ENCODE assay signal across 19 cellular contexts in the genomic region with DNA sequence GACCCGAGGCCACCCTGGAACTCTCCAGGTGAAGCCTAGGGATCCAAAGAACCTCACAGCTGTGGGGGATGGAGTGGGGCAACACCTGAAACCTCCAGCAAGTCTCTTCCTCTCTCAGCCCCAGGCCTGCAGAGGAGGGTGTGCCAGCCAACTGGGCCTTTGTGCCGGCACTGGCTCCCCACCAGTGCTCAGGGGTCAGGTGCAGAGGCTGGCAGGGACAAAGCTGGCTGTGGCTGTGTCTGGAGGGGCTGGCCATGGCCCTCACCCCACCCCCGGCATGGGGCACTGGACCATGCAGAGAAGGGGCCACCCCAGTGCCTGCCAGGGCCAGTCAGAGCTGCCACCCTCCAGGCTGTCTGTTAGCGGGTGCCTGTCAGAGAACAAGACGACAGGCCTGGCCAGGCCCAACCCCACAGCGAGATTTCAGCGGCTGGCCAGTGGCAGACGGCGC. TPM values are rescaled to one million over a fixed set of nuclear protein-coding genes. Genes with fewer than 3 reads are reported as not detected.
DNase-seq lines count a peak whose midpoint lies in the region; ATAC-seq, FAIRE-seq and TF ChIP-seq lines count a peak whose summit lies in the region.
"Had no signal": no experiment of that assay in that cellular context is flagged by ENCODE, and none has a peak within 500 bp of the region (broad histone marks: within the 10 kb centered on the region; RNA-seq: fewer than 3 reads in every experiment).

No MANE protein-coding gene starts in this region.

- H3K4me2 ChIP-seq in keratinocyte (ENCODE audit: control insufficient read depth, extremely low read depth, insufficient read depth, low read depth, low read length), result peak overlapping the region; percentile 61
- no peak overlapping the region for H3K4me2 ChIP-seq in osteoblast (ENCODE audit: insufficient read depth, low read length)

- H3K36me3 ChIP-seq in HUES64 (ENCODE audit: insufficient read depth, low read length), result peaks cover 16% of the 10 kb centered on the region; the same call in 1 of the 2 replicates
- no peaks in the 10 kb centered on the region for H3K36me3 ChIP-seq in keratinocyte (ENCODE audit: control insufficient read depth in 2 of 2, extremely low read depth in 1 of 2, insufficient read depth in 2 of 2, low read length in 2 of 2)
- H3K36me3 ChIP-seq in psoas muscle (ENCODE audit: insufficient read depth in 1 of 2, low read depth in 1 of 2), result no peaks in the 10 kb centered on the region
- no peaks in the 10 kb centered on the region for H3K36me3 ChIP-seq in testis (ENCODE audit: low read depth, missing control alignments)
- no peaks in the 10 kb centered on the region for H3K36me3 ChIP-seq in osteoblast (ENCODE audit: insufficient read depth, low read length)
- no peaks in the 10 kb centered on the region for H3K36me3 ChIP-seq in uterus

- H3K9me3 ChIP-seq in HUES64 (ENCODE audit: insufficient read depth, low read depth, low read length) (no peaks in the 10 kb centered on the region), keratinocyte (ENCODE audit: control insufficient read depth, low read depth, low read length) (no peaks in the 10 kb centered on the region), psoas muscle (no peaks in the 10 kb centered on the region), testis (no peaks in the 10 kb centered on the region), osteoblast (ENCODE audit: low read depth, low read length) (no peaks in the 10 kb centered on the region), uterus (no peaks in the 10 kb centered on the region)

- TF ChIP-seq CTCF in coronary artery (IDR thresholded peaks at IDR 0.05), result no peak
- no peak for TF ChIP-seq CTCF in keratinocyte (optimal IDR thresholded peaks at IDR 0.05 in 1 of 3, IDR thresholded peaks at IDR 0.05 in 1 of 3, conservative IDR thresholded peaks at IDR 0.05 in 1 of 3; ENCODE audit: extremely low read depth in 1 of 3, insufficient read depth in 2 of 3, low read length in 3 of 3)
- no peak for TF ChIP-seq CTCF in psoas muscle (IDR thresholded peaks at IDR 0.05)
- TF ChIP-seq CTCF in testis (IDR thresholded peaks at IDR 0.05), result no peak
- TF ChIP-seq CTCF in osteoblast (IDR thresholded peaks at IDR 0.05; ENCODE audit: extremely low read depth, low read depth, low read length), result no peak
- no peak for TF ChIP-seq CTCF in uterus (IDR thresholded peaks at IDR 0.05)

- no peaks in the 10 kb centered on the region for H3K9me1 ChIP-seq in keratinocyte (ENCODE audit: control insufficient read depth, extremely low read depth, insufficient read depth, low read length)

- no peak for ATAC-seq in psoas muscle
- ATAC-seq: K562 had no signal

- no peak overlapping the region; the same call in 1 of the 2 replicates for H3K9ac ChIP-seq in HUES64 (ENCODE audit: low read depth, low read length)
- no peak overlapping the region for H3K9ac ChIP-seq in keratinocyte (ENCODE audit: control insufficient read depth, extremely low read depth, insufficient read depth, low read length)

- H3K79me2 ChIP-seq in keratinocyte (ENCODE audit: control insufficient read depth, insufficient read depth, low read length) (peaks cover 30% of the 10 kb centered on the region), osteoblast (ENCODE audit: insufficient read depth, low read length) (no peaks in the 10 kb centered on the region)

- no peak for TF ChIP-seq POLR2A in testis (IDR thresholded peaks at IDR 0.05)
- no peak for TF ChIP-seq POLR2A in uterus (IDR thresholded peaks at IDR 0.05)

- FAIRE-seq in keratinocyte (lab: Jason Lieb, UNC), result no peak
- FAIRE-seq: D721Med, K562 had no signal

- dilution Hi-C loops in keratinocyte (cut with MboI; ENCODE audit: extremely low pct_ligation_motif_present, low sequenced_read_pairs), result no loop called here

- no peak for DNase-seq in coronary artery (ENCODE audit: low spot score)
- DNase-seq in keratinocyte (ENCODE audit: low read depth, low spot score), result no peak
- DNase-seq in psoas muscle, result peak; percentile 11 to 39
- no peak for DNase-seq in testis
- DNase-seq in osteoblast (ENCODE audit: insufficient read length, low spot score, missing footprints), result no peak
- no peak for DNase-seq in OCI-M2 (lab: John Stamatoyannopoulos, UW; ENCODE audit: unreplicated experiment)
- DNase-seq in uterus, result no peak
- DNase-seq: activated CD4-positive, CD25-positive, alpha-beta regulatory T cell treated with anti-CD3 and anti-CD28 coated beads, Interleukin-2, amount 50 U/mL, for 72 hours; activated CD8-positive, alpha-beta memory T cell treated with anti-CD3 and anti-CD28 coated beads, Interleukin-2, amount 50 U/mL, for 48 hours; activated naive CD4-positive, alpha-beta T cell; brain microvascular endothelial cell; effector CD4-positive, alpha-beta T cell; GDM1; NCI-H1105 treated with DMSO at 0.1 percent for 48 hours; NCI-H2171 treated with DMSO at 0.1 percent for 48 hours; T-helper 2 cell had no signal

- intact Hi-C loops in psoas muscle (cut with DNase I) (no loop called here), testis (cut with DNase I; ENCODE audit: low total_unique reads) (no loop called here), uterus (cut with DNase I; ENCODE audit: low total_unique reads) (no loop called here)

- peak overlapping the region; percentile 52; the same call in 1 of the 2 replicates for H3K27ac ChIP-seq in HUES64 (ENCODE audit: low read depth, low read length)
- peak overlapping the region; percentile 88 to 98 for H3K27ac ChIP-seq in coronary artery
- H3K27ac ChIP-seq in keratinocyte (ENCODE audit: control insufficient read depth, insufficient read depth, low read length), result no peak overlapping the region
- H3K27ac ChIP-seq in psoas muscle, result no peak overlapping the region
- H3K27ac ChIP-seq in testis, result no peak overlapping the region
- H3K27ac ChIP-seq in osteoblast (ENCODE audit: low read depth, low read length), result no peak overlapping the region
- peak overlapping the region in 1 of 2 donors; percentile 64 for H3K27ac ChIP-seq in uterus
- H3K27ac ChIP-seq: brain microvascular endothelial cell had no signal

- H2AFZ ChIP-seq in keratinocyte (ENCODE audit: control insufficient read depth, low read length) (no peak overlapping the region), osteoblast (ENCODE audit: low read length) (no peak overlapping the region)

- WGBS in HUES64, result 77% methylated on average over 9 of the region's 9 CpGs
- 57 to 73% (median 65%) methylated on average over 9 of the region's 9 CpGs for WGBS in psoas muscle, 3 donors
- WGBS in testis, 2 donors, result 79 to 88% methylated on average over 6 to 9 of the region's 9 CpGs

- peaks cover 61% of the 10 kb centered on the region for H3K4me1 ChIP-seq in HUES64 (ENCODE audit: insufficient read depth, low read length)
- peaks cover 60% of the 10 kb centered on the region for H3K4me1 ChIP-seq in keratinocyte (ENCODE audit: control insufficient read depth, extremely low read depth, insufficient read depth, low read length)
- peaks cover 18% of the 10 kb centered on the region for H3K4me1 ChIP-seq in psoas muscle
- peaks cover 57% of the 10 kb centered on the region for H3K4me1 ChIP-seq in testis
- H3K4me1 ChIP-seq in osteoblast (ENCODE audit: insufficient read depth, low read length), result no peaks in the 10 kb centered on the region
- H3K4me1 ChIP-seq in uterus, result peaks cover 0 to 21% of the 10 kb centered on the region in 2 donors

- H3K27me3 ChIP-seq in HUES64 (ENCODE audit: insufficient read depth, low read length) (0 out of 2 replicates have a peak, but pooled peaks cover 1% of the 10 kb centered on the region), keratinocyte (ENCODE audit: control insufficient read depth, extremely low read depth, insufficient read depth, low read length) (no peaks in the 10 kb centered on the region), psoas muscle (ENCODE audit: insufficient read depth in 3 of 3, low read length in 2 of 3) (peaks cover 0 to 62% (median 5%) of the 10 kb centered on the region in 3 donors), testis (no peaks in the 10 kb centered on the region), osteoblast (ENCODE audit: insufficient read depth, low read length) (peaks cover 9% of the 10 kb centered on the region), uterus (no peaks in the 10 kb centered on the region)
- H3K27me3 ChIP-seq: brain microvascular endothelial cell had no signal

- H3K4me3 ChIP-seq in HUES64 (ENCODE audit: low read length), result no peak overlapping the region
- H3K4me3 ChIP-seq in coronary artery, result peak overlapping the region; percentile 54
- H3K4me3 ChIP-seq in keratinocyte (ENCODE audit: control insufficient read depth in 2 of 3, extremely low read depth in 1 of 3, insufficient read depth in 2 of 3, low read depth in 1 of 3, low read length in 3 of 3), result no peak overlapping the region
- no peak overlapping the region for H3K4me3 ChIP-seq in psoas muscle
- no peak overlapping the region for H3K4me3 ChIP-seq in testis
- no peak overlapping the region for H3K4me3 ChIP-seq in osteoblast (ENCODE audit: insufficient read depth, low read length)
- H3K4me3 ChIP-seq in uterus, result no peak overlapping the region
- H3K4me3 ChIP-seq: K562 had no signal

- H4K20me1 ChIP-seq in keratinocyte (ENCODE audit: control insufficient read depth, extremely low read depth, insufficient read depth, low read length) (peaks cover 2% of the 10 kb centered on the region), osteoblast (ENCODE audit: insufficient read depth, low read length) (no peaks in the 10 kb centered on the region)

RNA-seq across cellular contexts. Expression of a gene that starts 3.9 kb away (rescaled TPM):
- 84.3 TPM for polyA plus RNA-seq in HUES64 (2013, experiment 1 of 2)
- 87.8 TPM for polyA plus RNA-seq in HUES64 (2013, experiment 2 of 2)
- polyA plus RNA-seq in keratinocyte, result 13.0 to 24.0 TPM (median 18.9 TPM) in 3 replicates
- 3.9 TPM for polyA plus RNA-seq in keratinocyte (2011; ENCODE audit: low read depth)
- 3.2 and 8.8 TPM in 2 replicates for polyA plus RNA-seq in keratinocyte (2011; cell fraction: cytosol; rRNA removed)
- polyA plus RNA-seq in keratinocyte (2011; cell fraction: nucleus; rRNA removed), result 44.9 and 77.1 TPM in 2 replicates
- polyA plus RNA-seq in keratinocyte (2012; ENCODE audit: low replicate concordance), result 9.3 and 34.2 TPM in 2 replicates
- 11.7 to 21.3 TPM (median 14.4 TPM) in 3 replicates for polyA minus RNA-seq in keratinocyte
- polyA minus RNA-seq in keratinocyte (2011; cell fraction: cytosol; rRNA and poly(A)+ RNA removed), result 32.4 TPM
- polyA minus RNA-seq in keratinocyte (2011; cell fraction: nucleus; rRNA and poly(A)+ RNA removed), result 84.5 and 98.7 TPM in 2 replicates
- 10 to 100 TPM; 11.6 to 21.1 (median 15.1) TPM for total RNA-seq in psoas muscle
- 10 to 100 TPM in 2 of 3 donors, 1 to 10 TPM in 1; 4.8 to 25.3 (median 11.3) TPM for polyA plus RNA-seq in psoas muscle
- 100 to 1,000 TPM; 111 to 165 TPM for total RNA-seq in testis
- polyA plus RNA-seq in testis (ENCODE audit: insufficient read depth, low read depth, low replicate concordance), result 53.2 TPM
- total RNA-seq in osteoblast, result 8.3 and 8.8 TPM in 2 replicates
- total RNA-seq in uterus, result 100 to 1,000 TPM in 3 of 4 donors, 10 to 100 TPM in 1; 73.0 to 223 (median 152) TPM

Comparison
In these comparisons a context has a peak if more than half of its experiments do, and no peak if none do; other contexts are left out.
1. H3K27ac ChIP-seq: peak in HUES64 (single experiment) and coronary artery (2 of 2); none in keratinocyte (single experiment), psoas muscle (single experiment), testis (0 of 2) and osteoblast (single experiment).
2. DNase-seq: peak in psoas muscle (2 of 2); none in coronary artery (single experiment), keratinocyte (single experiment), testis (single experiment), osteoblast (single experiment), OCI-M2 (single experiment) and uterus (0 of 2).